In the genomic region with DNA sequence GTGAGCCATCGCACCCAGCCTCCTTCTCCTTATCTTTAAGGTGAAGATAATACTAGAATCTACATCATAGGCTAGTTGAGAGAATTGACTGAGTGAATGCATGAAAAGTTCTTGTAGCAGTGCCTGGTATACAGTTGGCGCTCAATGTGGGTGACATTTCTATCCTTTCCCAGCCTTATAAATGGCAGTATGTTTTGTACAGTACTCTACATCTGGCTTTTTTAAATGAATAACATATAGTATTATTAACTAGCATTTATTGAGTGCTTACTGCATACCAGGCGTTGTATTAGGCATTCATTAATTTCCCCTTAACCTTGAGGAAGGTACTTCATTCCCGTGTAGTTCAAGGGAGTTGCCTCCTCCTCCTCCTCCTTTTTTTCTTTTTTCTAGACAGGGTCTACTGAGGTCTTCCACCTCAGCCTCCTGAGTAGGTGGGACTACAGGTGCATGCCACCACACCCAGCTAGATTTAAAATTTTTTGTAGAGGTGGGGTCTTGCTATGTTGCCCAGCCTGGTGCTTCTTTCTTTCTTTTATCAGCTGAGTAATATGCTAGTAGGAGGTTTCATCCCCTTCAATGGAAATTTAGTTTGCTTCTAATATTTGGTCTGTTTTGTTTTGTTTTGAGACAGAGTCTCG, we compare ENCODE assay signal across 1 cellular context.
A peak's percentile ranks its signal among the peaks of the same experiment; 100 is the strongest.
TF ChIP-seq lines count a peak whose summit lies in the region.

No MANE protein-coding gene starts in this region.

TF ChIP-seq in GM12878, 131 proteins besides CTCF, POLR2A, EP300 and RAD21:
- no peak for TF ChIP-seq ASH2L (IDR thresholded peaks at IDR 0.05; ENCODE audit: borderline replicate concordance, low read depth)
- peak; percentile 45; the same call in 1 of the 2 replicates for TF ChIP-seq ZNF217 (IDR thresholded peaks at IDR 0.05)
- no peak for TF ChIP-seq TCF7 (IDR thresholded peaks at IDR 0.05; ENCODE audit: borderline replicate concordance)
- TF ChIP-seq MEF2A (IDR thresholded peaks at IDR 0.05; ENCODE audit: insufficient read depth, low read depth, low read length), result no peak
TF ChIP-seq in GM12878: peak in this region for 1.
